10 cellular contexts compared by ENCODE assay signal in the genomic region with DNA sequence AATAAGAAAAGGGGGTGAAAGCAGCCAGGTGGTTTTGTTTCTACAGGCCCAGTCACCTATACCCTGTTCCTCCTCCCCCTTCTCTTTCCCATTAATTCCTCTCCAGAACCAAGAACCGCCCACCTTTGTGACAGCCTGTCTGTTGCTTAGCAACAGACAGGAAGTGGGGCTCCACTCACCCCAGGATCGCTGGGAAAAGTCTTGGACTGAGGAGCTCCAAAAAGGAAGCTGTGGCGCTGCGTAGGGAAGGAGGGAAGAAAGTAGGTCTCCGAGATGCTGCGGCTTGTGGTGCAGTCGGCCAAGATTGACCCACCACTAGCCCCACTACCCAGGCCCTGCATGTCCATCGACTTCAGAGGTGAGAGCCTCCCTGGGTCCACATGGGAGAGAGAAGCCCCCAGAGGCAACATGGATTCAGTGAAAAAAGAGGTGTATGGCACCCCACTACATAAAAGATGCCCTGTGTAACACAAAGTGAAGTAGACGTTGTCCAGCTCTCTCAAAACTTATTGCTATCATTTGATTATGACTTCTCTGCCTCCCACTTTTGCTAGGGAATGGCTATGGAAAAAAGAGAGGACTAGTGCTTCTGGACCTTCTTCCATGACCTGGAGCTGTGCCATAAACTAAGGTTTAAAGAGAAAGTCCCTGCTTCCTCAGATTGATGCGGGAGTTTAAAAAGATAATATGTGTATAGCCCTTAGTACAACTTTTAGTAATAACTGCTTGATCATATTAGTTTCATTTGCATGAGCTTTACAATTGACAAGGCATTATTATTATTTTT. TPM values are rescaled to one million over a fixed set of nuclear protein-coding genes. Genes with fewer than 3 reads are reported as not detected.
DNase-seq lines count a peak whose midpoint lies in the region; ATAC-seq and TF ChIP-seq lines count a peak whose summit lies in the region.
"Had no signal": no experiment of that assay in that cellular context is flagged by ENCODE, and none has a peak within 500 bp of the region (broad histone marks: within the 10 kb centered on the region; RNA-seq: fewer than 3 reads in every experiment).

A gene (plus strand): TSS at position 201 of the 787 bp plus-strand sequence. CDS start 73 bp downstream, at position 274.

- DNase-seq in H7, result peak; percentile 91
- peak; percentile 26 for DNase-seq in SK-N-MC (ENCODE audit: low read depth, low spot score)
- DNase-seq in right cardiac atrium, result peak; percentile 50 to 69 (median 63)
- peak; percentile 76 for DNase-seq in renal cortical epithelial cell (ENCODE audit: low read depth)
- no peak for DNase-seq in activated CD4-positive, alpha-beta memory T cell treated with anti-CD3 and anti-CD28 coated beads for 36 hours
- DNase-seq in CD8-positive, alpha-beta T cell, result no peak
- DNase-seq: mucosa of descending colon, upper lobe of right lung had no signal

- ATAC-seq in right cardiac atrium, result peak; percentile 26 to 44
- ATAC-seq in HG02571 (IDR thresholded peaks at IDR 0.05; ENCODE audit: unreplicated experiment), result no peak
- ATAC-seq in HG03378 (IDR thresholded peaks at IDR 0.05; ENCODE audit: unreplicated experiment), result no peak
- ATAC-seq in CD8-positive, alpha-beta T cell, result no peak
- ATAC-seq: mucosa of descending colon, upper lobe of right lung had no signal

- H3K27me3 Mint-ChIP-seq in activated CD4-positive, alpha-beta memory T cell treated with anti-CD3 and anti-CD28 coated beads for 36 hours, result no peaks in the 10 kb centered on the region
- peaks cover 2% of the 10 kb centered on the region for H3K27me3 Mint-ChIP-seq in CD8-positive, alpha-beta T cell (ENCODE audit: low read depth)

- CTCF ChIA-PET in activated CD4-positive, alpha-beta memory T cell treated with anti-CD3 and anti-CD28 coated beads for 36 hours (lab: Charles Lee), result interaction anchor here (0.7 kb wide), 1 partner anchor 158 kb away, joined by 4 read pairs; no protein-coding TSS in a partner anchor
- CTCF ChIA-PET in CD8-positive, alpha-beta T cell (lab: Charles Lee), result no interaction called here

- H3K4me1 Mint-ChIP-seq in activated CD4-positive, alpha-beta memory T cell treated with anti-CD3 and anti-CD28 coated beads for 36 hours (ENCODE audit: low read depth), result no peaks in the 10 kb centered on the region
- H3K4me1 Mint-ChIP-seq in CD8-positive, alpha-beta T cell (ENCODE audit: low read depth), result no peaks in the 10 kb centered on the region

- intact Hi-C loops in right cardiac atrium (cut with DNase I), result loop anchor here in 1 of 4 donors (5.0 kb wide), 1 partner anchor 115 kb away; no protein-coding TSS in a partner anchor
- intact Hi-C loops in activated CD4-positive, alpha-beta memory T cell treated with anti-CD3 and anti-CD28 coated beads for 36 hours (cut with micrococcal nuclease), result no loop called here
- intact Hi-C loops in CD8-positive, alpha-beta T cell (cut with DNase I, micrococcal nuclease), result no loop called here

- H3K9me3 ChIP-seq in SK-N-MC (ENCODE audit: low read depth, low read length), result no peaks in the 10 kb centered on the region
- no peaks in the 10 kb centered on the region for H3K9me3 ChIP-seq in right cardiac atrium (ENCODE audit: control insufficient read depth, low read length)
- H3K9me3 ChIP-seq in CD8-positive, alpha-beta T cell (ENCODE audit: low read length), result no peaks in the 10 kb centered on the region
- H3K9me3 ChIP-seq: mucosa of descending colon, upper lobe of right lung had no signal

- H3K27me3 ChIP-seq in H7 (ENCODE audit: control insufficient read depth, insufficient read depth, low read length), result no peaks in the 10 kb centered on the region
- no peaks in the 10 kb centered on the region for H3K27me3 ChIP-seq in right cardiac atrium (ENCODE audit: control insufficient read depth, insufficient read depth)
- no peaks in the 10 kb centered on the region for H3K27me3 ChIP-seq in CD8-positive, alpha-beta T cell (ENCODE audit: insufficient read depth, low read length)
- H3K27me3 ChIP-seq: upper lobe of right lung had no signal

- no peak for TF ChIP-seq CTCF in CD8-positive, alpha-beta T cell (IDR thresholded peaks at IDR 0.05)

- no peaks in the 10 kb centered on the region for H3K4me1 ChIP-seq in right cardiac atrium (ENCODE audit: control insufficient read depth, insufficient read depth, low read length)
- H3K4me1 ChIP-seq in CD8-positive, alpha-beta T cell (ENCODE audit: insufficient read depth, low read length), result peaks cover 5% of the 10 kb centered on the region

- H3K4me3 ChIP-seq in H7 (ENCODE audit: insufficient read depth, low read depth, low read length), result peak within 1 kb of the TSS; percentile 17
- H3K4me3 ChIP-seq in SK-N-MC, result peak within 1 kb of the TSS; percentile 83
- peak within 1 kb of the TSS; percentile 21 for H3K4me3 ChIP-seq in right cardiac atrium (ENCODE audit: low read length)
- no peak within 1 kb of the TSS for H3K4me3 ChIP-seq in CD8-positive, alpha-beta T cell (ENCODE audit: low read depth, low read length)
- H3K4me3 ChIP-seq: mucosa of descending colon, upper lobe of right lung had no signal

- POLR2A ChIA-PET in activated CD4-positive, alpha-beta memory T cell treated with anti-CD3 and anti-CD28 coated beads for 36 hours (lab: Charles Lee), result no interaction called here
- POLR2A ChIA-PET in CD8-positive, alpha-beta T cell (lab: Charles Lee), result no interaction called here

- H3K36me3 ChIP-seq in H7 (replicated peaks; ENCODE audit: control insufficient read depth, insufficient read depth, low read length) (no peaks in the 10 kb centered on the region), SK-N-MC (ENCODE audit: insufficient read depth, low read length) (no peaks in the 10 kb centered on the region)
- H3K36me3 ChIP-seq in CD8-positive, alpha-beta T cell (ENCODE audit: insufficient read depth, low read length), result no peaks in the 10 kb centered on the region
- H3K36me3 ChIP-seq: upper lobe of right lung had no signal

- H3K27ac Mint-ChIP-seq in activated CD4-positive, alpha-beta memory T cell treated with anti-CD3 and anti-CD28 coated beads for 36 hours, result no peak within 1 kb of the TSS
- no peak within 1 kb of the TSS for H3K27ac Mint-ChIP-seq in CD8-positive, alpha-beta T cell

- no peaks in the 10 kb centered on the region for H3K36me3 Mint-ChIP-seq in activated CD4-positive, alpha-beta memory T cell treated with anti-CD3 and anti-CD28 coated beads for 36 hours
- peaks cover under 1% of the 10 kb centered on the region for H3K36me3 Mint-ChIP-seq in CD8-positive, alpha-beta T cell

- 26% methylated on average over 10 of the region's 10 CpGs for WGBS in right cardiac atrium

- no peak within 1 kb of the TSS for H3K4me3 Mint-ChIP-seq in activated CD4-positive, alpha-beta memory T cell treated with anti-CD3 and anti-CD28 coated beads for 36 hours
- no peak within 1 kb of the TSS for H3K4me3 Mint-ChIP-seq in CD8-positive, alpha-beta T cell

- H3K27ac ChIP-seq in SK-N-MC (peak within 1 kb of the TSS; percentile 0; the same call in 1 of the 2 replicates), right cardiac atrium (ENCODE audit: low read length) (no peak within 1 kb of the TSS)
- no peak within 1 kb of the TSS for H3K27ac ChIP-seq in CD8-positive, alpha-beta T cell (ENCODE audit: low read depth, low read length)
- H3K27ac ChIP-seq: upper lobe of right lung had no signal

- no peaks in the 10 kb centered on the region for H3K9me3 Mint-ChIP-seq in activated CD4-positive, alpha-beta memory T cell treated with anti-CD3 and anti-CD28 coated beads for 36 hours
- H3K9me3 Mint-ChIP-seq in CD8-positive, alpha-beta T cell, result no peaks in the 10 kb centered on the region

- H3K9ac ChIP-seq in SK-N-MC (ENCODE audit: insufficient read length), result peak within 1 kb of the TSS; percentile 67

RNA-seq across cellular contexts. Expression of the gene that starts here (rescaled TPM):
- 0.07 and 0.24 TPM in 2 replicates for total RNA-seq in H7 (2014; rRNA removed; shearing (Covaris generic))
- total RNA-seq in right cardiac atrium (under 1 TPM in 3 of 4 donors, not detected in 1; 0.11 to 0.17 (median 0.15) TPM), renal cortical epithelial cell (under 0.01 and 1.5 TPM in 2 replicates)
- 0.05 TPM for polyA plus RNA-seq in right cardiac atrium
- not detected for total RNA-seq in activated CD4-positive, alpha-beta memory T cell treated with anti-CD3 and anti-CD28 coated beads for 36 hours
- not detected for total RNA-seq in CD8-positive, alpha-beta T cell

Comparison
In these comparisons a context has a peak if more than half of its experiments do, and no peak if none do; other contexts are left out.
1. Peak in DNase-seq and H3K4me3 ChIP-seq in H7; RNA of the gene not detected or under 1 TPM.
2. Peak in DNase-seq, ATAC-seq and H3K4me3 ChIP-seq in right cardiac atrium; RNA of the gene not detected or under 1 TPM.
3. DNase-seq: peak in SK-N-MC (single experiment) and renal cortical epithelial cell (single experiment); none in activated CD4-positive, alpha-beta memory T cell treated with anti-CD3 and anti-CD28 coated beads for 36 hours (single experiment) and CD8-positive, alpha-beta T cell (0 of 7).